ENCODE assay signal across 26 cellular contexts in the genomic region with DNA sequence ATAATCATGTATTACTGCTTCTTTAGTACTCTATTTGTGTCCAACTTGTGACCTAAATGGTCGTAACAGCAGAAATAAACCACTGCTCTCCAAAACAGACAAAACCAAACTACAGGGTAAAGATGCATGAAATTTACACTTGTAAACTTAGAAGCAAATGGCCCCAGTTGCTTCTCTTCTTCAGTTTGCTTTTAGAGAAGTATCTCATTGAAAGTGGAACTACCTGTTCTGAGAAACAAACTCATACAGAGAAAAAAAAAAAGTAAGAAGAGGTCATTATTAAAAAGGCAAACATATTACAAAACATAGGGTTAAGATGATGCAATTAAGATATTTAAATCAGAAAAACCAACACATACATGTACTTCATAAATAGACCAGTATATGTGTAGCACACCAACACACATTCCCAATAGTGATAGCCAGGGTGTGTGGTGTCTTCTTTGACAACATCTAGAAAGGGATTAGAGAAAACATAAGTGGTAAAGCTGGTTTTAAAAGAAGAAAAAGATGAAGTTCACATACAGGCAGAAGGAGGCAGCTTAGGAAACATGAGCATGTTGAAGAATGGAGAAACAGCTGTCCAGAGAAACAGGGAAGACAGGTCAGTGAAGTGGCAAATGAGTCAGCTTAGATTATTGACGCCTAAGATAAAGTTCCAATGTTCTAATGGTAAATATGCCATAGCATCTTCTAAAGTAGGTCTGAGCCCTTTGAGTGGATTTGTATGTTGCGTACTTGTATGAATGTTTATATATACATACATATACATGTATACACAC.
A peak's percentile ranks its signal among the peaks of the same experiment; 100 is the strongest.
DNase-seq lines count a peak whose midpoint lies in the region; ATAC-seq, FAIRE-seq and TF ChIP-seq lines count a peak whose summit lies in the region.
"Had no signal": no experiment of that assay in that cellular context is flagged by ENCODE, and none has a peak within 500 bp of the region (broad histone marks: within the 10 kb centered on the region; RNA-seq: fewer than 3 reads in every experiment).

No MANE protein-coding gene starts in this region.

- H3K27ac ChIP-seq in GM12878 (ENCODE audit: control insufficient read depth, insufficient read depth) (no peak overlapping the region), lower lobe of right lung (no peak overlapping the region)
- H3K27ac ChIP-seq: BLaER1 treated with 17β-estradiol and CSF1 and Interleukin-3, amounts not matched to agents 10 nM and 100 nM; body of pancreas; pancreas; PC-9; skin epidermis had no signal

- in situ Hi-C loops in GM12878 (cut with MboI): no loop called here

- H3K79me2 ChIP-seq in GM12878 (ENCODE audit: control insufficient read depth, insufficient read depth, low read length): no peaks in the 10 kb centered on the region

- no peak overlapping the region for H3K4me3 ChIP-seq in GM12878
- no peak overlapping the region for H3K4me3 ChIP-seq in lower lobe of right lung
- H3K4me3 ChIP-seq: BLaER1 treated with 17β-estradiol and CSF1 and Interleukin-3, amounts not matched to agents 10 nM and 100 nM; body of pancreas; pancreas; PC-9; skin epidermis had no signal

- no peak overlapping the region for H3K9ac ChIP-seq in GM12878 (ENCODE audit: control insufficient read depth, insufficient read depth, low read length)
- H3K9ac ChIP-seq: BLaER1 treated with 17β-estradiol and CSF1 and Interleukin-3, amounts not matched to agents 10 nM and 100 nM; SK-N-SH had no signal

- no peak for TF ChIP-seq POLR2A in GM12878 (IDR thresholded peaks at IDR 0.05; ENCODE audit: low read depth, low read length)

- no peak overlapping the region for H2AFZ ChIP-seq in GM12878 (ENCODE audit: control insufficient read depth, low read depth, low read length)
- H2AFZ ChIP-seq: PC-9 had no signal

- no peak for TF ChIP-seq RAD21 in GM12878 (IDR thresholded peaks at IDR 0.05; ENCODE audit: insufficient read depth, low read depth, low read length)

- WGBS in GM12878 (ENCODE audit: insufficient coverage, insufficient replicate concordance, low lambda C conversion rate, missing lambda C conversion rate): 35% methylated on average over 3 of the region's 3 CpGs

- H3K36me3 ChIP-seq in GM12878 (ENCODE audit: control insufficient read depth in 2 of 2, insufficient read depth in 2 of 2, low read length in 1 of 2) (no peaks in the 10 kb centered on the region), lower lobe of right lung (no peaks in the 10 kb centered on the region)
- H3K36me3 ChIP-seq: BLaER1 treated with 17β-estradiol and CSF1 and Interleukin-3, amounts not matched to agents 10 nM and 100 nM; pancreas had no signal

- TF ChIP-seq CTCF in GM12878 (IDR thresholded peaks at IDR 0.05 in 2 of 3, conservative IDR thresholded peaks at IDR 0.05 in 1 of 3; ENCODE audit: control insufficient read depth in 2 of 3, extremely low read depth in 1 of 3, insufficient read depth in 1 of 3, low read depth in 3 of 3, low read length in 3 of 3) (no peak), lower lobe of right lung (IDR thresholded peaks at IDR 0.05) (no peak)

- CTCF ChIA-PET in GM12878 (lab: Yijun Ruan, JAX): interaction anchor here (1.2 kb wide), 1 partner anchor 12 kb away, joined by 3 read pairs; no protein-coding TSS in a partner anchor

- RAD21 ChIA-PET in GM12878 (lab: Charles Lee; ENCODE audit: unreplicated experiment): no interaction called here

- H3K4me1 ChIP-seq in GM12878 (ENCODE audit: control insufficient read depth, insufficient read depth, low read length): no peaks in the 10 kb centered on the region
- no peaks in the 10 kb centered on the region for H3K4me1 ChIP-seq in lower lobe of right lung
- H3K4me1 ChIP-seq: body of pancreas, pancreas had no signal

- no peak for DNase-seq in GM12878 (ENCODE audit: low read depth, low spot score)
- DNase-seq in lower lobe of right lung: no peak
- no peak for DNase-seq in NCI-H345 (lab: John Stamatoyannopoulos, UW)
- DNase-seq in glomerular visceral epithelial cell (ENCODE audit: extremely low spot score): no peak
- no peak for DNase-seq in activated T-cell treated with anti-CD3 and anti-CD28 coated beads, Interleukin-2, amount 50 U/mL, for 1 hour
- no peak for DNase-seq in inferior parietal cortex (ENCODE audit: extremely low spot score)
- DNase-seq: activated CD4-positive, alpha-beta memory T cell treated with anti-CD3 and anti-CD28 coated beads for 36 hours; activated CD4-positive, CD25-positive, alpha-beta regulatory T cell treated with anti-CD3 and anti-CD28 coated beads, Interleukin-2, amount 50 U/mL, for 72 hours; activated naive CD4-positive, alpha-beta T cell treated with anti-CD3 and anti-CD28 coated beads for 36 hours; body of pancreas; DMS153; hypothalamus; Karpas-422; NCI-H1436; NCI-H2081; pancreas; PC-9; SK-N-SH; stimulated activated naive B cell treated with anti-CD40 and anti-IgM and Interleukin-4, amounts not matched to agents 10 μg/mL and 1 μg/mL and 100 μg/mL, for 72 hours had no signal

- no peak overlapping the region for H3K4me2 ChIP-seq in GM12878 (ENCODE audit: control insufficient read depth, insufficient read depth)
- H3K4me2 ChIP-seq: BLaER1 treated with 17β-estradiol and CSF1 and Interleukin-3, amounts not matched to agents 10 nM and 100 nM; PC-9; SK-N-SH had no signal

- TF ChIP-seq EP300 in GM12878 (IDR thresholded peaks at IDR 0.05; ENCODE audit: borderline replicate concordance in 1 of 2, control insufficient read depth in 1 of 2, low read depth in 2 of 2, low read length in 2 of 2): no peak

- BruUV-seq in GM12878 (replicated peaks; lab: Mats Ljungman, UMichigan): no TSS peak

- POLR2A ChIA-PET in GM12878 (lab: Charles Lee): no interaction called here

- intact Hi-C loops in GM12878 (cut with micrococcal nuclease; ENCODE audit: unreplicated experiment) (no loop called here), lower lobe of right lung (cut with DNase I) (no loop called here)

- ATAC-seq in GM21390 (IDR thresholded peaks at IDR 0.05; ENCODE audit: unreplicated experiment) (peak; percentile 56), HG03025 (IDR thresholded peaks at IDR 0.05; ENCODE audit: low FRiP score, unreplicated experiment) (peak; percentile 81), GM12878 (no peak; the same call in 1 of the 3 replicates), lower lobe of right lung (peak; percentile 41 to 62)
- ATAC-seq: body of pancreas; pancreas; stimulated activated naive B cell treated with anti-CD40 and anti-IgM and Interleukin-4, amounts not matched to agents 10 μg/mL and 1 μg/mL and 100 μg/mL, for 72 hours had no signal

- SMC1A ChIA-PET in GM12878 (lab: Charles Lee; ENCODE audit: uncharacterized antibody, unreplicated experiment): no interaction called here

- H4K20me1 ChIP-seq in GM12878 (ENCODE audit: control insufficient read depth, insufficient read depth): no peaks in the 10 kb centered on the region
- H4K20me1 ChIP-seq: BLaER1 treated with 17β-estradiol and CSF1 and Interleukin-3, amounts not matched to agents 10 nM and 100 nM had no signal

- no peaks in the 10 kb centered on the region for H3K9me3 ChIP-seq in GM12878 (replicated peaks; ENCODE audit: control insufficient read depth, insufficient read depth, low read length)
- H3K9me3 ChIP-seq in lower lobe of right lung: no peaks in the 10 kb centered on the region
- H3K9me3 ChIP-seq: BLaER1 treated with 17β-estradiol and CSF1 and Interleukin-3, amounts not matched to agents 10 nM and 100 nM; body of pancreas; pancreas; SK-N-SH had no signal

- no peaks in the 10 kb centered on the region for H3K27me3 ChIP-seq in GM12878 (replicated peaks in 1 of 2; ENCODE audit: control insufficient read depth in 2 of 2, insufficient read depth in 2 of 2, low read length in 1 of 2)
- no peaks in the 10 kb centered on the region for H3K27me3 ChIP-seq in lower lobe of right lung (ENCODE audit: low read depth)
- H3K27me3 ChIP-seq: BLaER1 treated with 17β-estradiol and CSF1 and Interleukin-3, amounts not matched to agents 10 nM and 100 nM; body of pancreas; pancreas had no signal

- peak; percentile 7 for FAIRE-seq in GM12878 (lab: Jason Lieb, UNC)
- FAIRE-seq: endothelial cell of umbilical vein, GM12892, H1, pancreas had no signal

TF ChIP-seq in GM12878, 131 proteins besides CTCF, POLR2A, EP300 and RAD21:
- no peak for TF ChIP-seq CBX3 (IDR thresholded peaks at IDR 0.05; ENCODE audit: borderline replicate concordance, low read depth)
- TF ChIP-seq FOXM1 (IDR thresholded peaks at IDR 0.05; ENCODE audit: low read depth, low read length): no peak
- no peak for TF ChIP-seq POLR2AphosphoS2 (IDR thresholded peaks at IDR 0.05; ENCODE audit: low read depth, low read length)
- no peak for TF ChIP-seq ZZZ3 (IDR thresholded peaks at IDR 0.05; ENCODE audit: control insufficient read depth, insufficient read length, low read depth)
- TF ChIP-seq, protein P1, sequence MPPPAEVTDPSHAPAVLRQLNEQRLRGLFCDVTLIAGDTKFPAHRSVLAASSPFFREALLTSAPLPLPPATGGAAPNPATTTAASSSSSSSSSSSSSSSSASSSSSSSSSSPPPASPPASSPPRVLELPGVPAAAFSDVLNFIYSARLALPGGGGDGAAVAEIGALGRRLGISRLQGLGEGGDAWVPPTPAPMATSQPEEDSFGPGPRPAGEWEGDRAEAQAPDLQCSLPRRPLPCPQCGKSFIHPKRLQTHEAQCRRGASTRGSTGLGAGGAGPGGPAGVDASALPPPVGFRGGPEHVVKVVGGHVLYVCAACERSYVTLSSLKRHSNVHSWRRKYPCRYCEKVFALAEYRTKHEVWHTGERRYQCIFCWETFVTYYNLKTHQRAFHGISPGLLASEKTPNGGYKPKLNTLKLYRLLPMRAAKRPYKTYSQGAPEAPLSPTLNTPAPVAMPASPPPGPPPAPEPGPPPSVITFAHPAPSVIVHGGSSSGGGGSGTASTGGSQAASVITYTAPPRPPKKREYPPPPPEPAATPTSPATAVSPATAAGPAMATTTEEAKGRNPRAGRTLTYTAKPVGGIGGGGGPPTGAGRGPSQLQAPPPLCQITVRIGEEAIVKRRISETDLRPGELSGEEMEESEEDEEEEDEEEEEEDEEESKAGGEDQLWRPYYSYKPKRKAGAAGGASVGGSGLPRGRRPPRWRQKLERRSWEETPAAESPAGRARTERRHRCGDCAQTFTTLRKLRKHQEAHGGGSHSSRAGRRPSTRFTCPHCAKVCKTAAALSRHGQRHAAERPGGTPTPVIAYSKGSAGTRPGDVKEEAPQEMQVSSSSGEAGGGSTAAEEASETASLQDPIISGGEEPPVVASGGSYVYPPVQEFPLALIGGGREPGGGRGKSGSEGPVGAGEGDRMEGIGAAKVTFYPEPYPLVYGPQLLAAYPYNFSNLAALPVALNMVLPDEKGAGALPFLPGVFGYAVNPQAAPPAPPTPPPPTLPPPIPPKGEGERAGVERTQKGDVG (CRISPR knock-in tag; IDR thresholded peaks at IDR 0.05): no peak
- no peak for TF ChIP-seq SUZ12 (IDR thresholded peaks at IDR 0.05; ENCODE audit: unreplicated experiment)
- no peak for TF ChIP-seq MXI1 (IDR thresholded peaks at IDR 0.05; ENCODE audit: low read depth, low read length)
- TF ChIP-seq YY1 (IDR thresholded peaks at IDR 0.05; ENCODE audit: low read depth, low read length): no peak
- no peak for TF ChIP-seq CREM (IDR thresholded peaks at IDR 0.05; ENCODE audit: low read depth)
